Comparison of ENCODE assay signal across 8 cellular contexts in genomic region chrX:1657367-1658082, GRCh38. TPM values are rescaled to one million over a fixed set of nuclear protein-coding genes. Genes with fewer than 3 reads are reported as not detected.
DNase-seq lines count a peak whose midpoint lies in the region; ATAC-seq, FAIRE-seq and TF ChIP-seq lines count a peak whose summit lies in the region.

No MANE protein-coding gene starts in this region.

- H3K27ac ChIP-seq in endodermal cell (ENCODE audit: low read depth, low read length) = peak overlapping the region; percentile 94
- H3K27ac ChIP-seq in vagina = no peak overlapping the region

- POLR2A ChIA-PET in activated CD4-positive, alpha-beta T cell treated with anti-CD3 and anti-CD28 coated beads for 36 hours (lab: Charles Lee) = no interaction called here

- peaks cover 8% of the 10 kb centered on the region for H3K36me3 Mint-ChIP-seq in activated CD4-positive, alpha-beta T cell treated with anti-CD3 and anti-CD28 coated beads for 36 hours (ENCODE audit: low read depth)
- no peaks in the 10 kb centered on the region for H3K36me3 Mint-ChIP-seq in endodermal cell (ENCODE audit: low read depth)

- DNase-seq in H54 (ENCODE audit: insufficient read length, low spot score) (peak; percentile 20), NCI-H1436 (lab: John Stamatoyannopoulos, UW) (peak; percentile 86), endodermal cell (no peak), pulmonary artery endothelial cell (ENCODE audit: low read depth, low spot score) (peak; percentile 40), vagina (ENCODE audit: extremely low spot score in 2 of 2) (no peak), midbrain (lab: John Stamatoyannopoulos, UW) (no peak)
- peak; percentile 80 for DNase-seq in activated CD4-positive, alpha-beta T cell treated with anti-CD3 and anti-CD28 coated beads for 36 hours

- no peaks in the 10 kb centered on the region for H3K9me3 Mint-ChIP-seq in activated CD4-positive, alpha-beta T cell treated with anti-CD3 and anti-CD28 coated beads for 36 hours (ENCODE audit: low read depth)
- peaks cover 14% of the 10 kb centered on the region for H3K9me3 Mint-ChIP-seq in endodermal cell

- H3K9me3 ChIP-seq in endodermal cell (ENCODE audit: control insufficient read depth, low read length) (no peaks in the 10 kb centered on the region), vagina (no peaks in the 10 kb centered on the region)

- TF ChIP-seq CTCF in endodermal cell (conservative IDR thresholded peaks at IDR 0.05) (no peak), vagina (IDR thresholded peaks at IDR 0.05) (no peak)

- no peaks in the 10 kb centered on the region for H3K27me3 ChIP-seq in endodermal cell (ENCODE audit: control insufficient read depth, insufficient read depth, low read length, poor library complexity, severe bottlenecking)
- H3K27me3 ChIP-seq in vagina = no peaks in the 10 kb centered on the region

- peak overlapping the region; percentile 93 for H3K4me3 Mint-ChIP-seq in activated CD4-positive, alpha-beta T cell treated with anti-CD3 and anti-CD28 coated beads for 36 hours
- H3K4me3 Mint-ChIP-seq in endodermal cell = no peak overlapping the region

- TF ChIP-seq POLR2A in GM18505 (IDR thresholded peaks at IDR 0.05; ENCODE audit: borderline replicate concordance, extremely low read depth, insufficient read depth, insufficient read length) (peak; percentile 82), H54 (IDR thresholded peaks at IDR 0.05; ENCODE audit: low read depth, low read length) (no peak), vagina (IDR thresholded peaks at IDR 0.05) (no peak)

- H3K4me1 ChIP-seq in endodermal cell (ENCODE audit: control insufficient read depth, insufficient read depth, low read length) (no peaks in the 10 kb centered on the region), vagina (peaks cover 11% of the 10 kb centered on the region)

- intact Hi-C loops in activated CD4-positive, alpha-beta T cell treated with anti-CD3 and anti-CD28 coated beads for 36 hours (cut with DNase I, micrococcal nuclease) = loop anchor here (2.0 to 10.0 kb wide), 8 partner anchors 65 to 1157 kb away; partner anchors contain the start of genes CD99 (in 2 of the 2), AKAP17A (in 1 of the 2), DHRSX (in 1 of the 2) and ZBED1 (in 1 of the 2)
- intact Hi-C loops in vagina (cut with DNase I) = no loop called here

- H3K4me3 ChIP-seq in endodermal cell (ENCODE audit: low read length) (no peak overlapping the region), vagina (no peak overlapping the region)

- H3K27me3 Mint-ChIP-seq in activated CD4-positive, alpha-beta T cell treated with anti-CD3 and anti-CD28 coated beads for 36 hours = no peaks in the 10 kb centered on the region
- H3K27me3 Mint-ChIP-seq in endodermal cell (ENCODE audit: insufficient read depth) = no peaks in the 10 kb centered on the region

- peak; percentile 58 for ATAC-seq in GM18505 (IDR thresholded peaks at IDR 0.05; ENCODE audit: unreplicated experiment)
- peak; percentile 67 for ATAC-seq in activated CD4-positive, alpha-beta T cell treated with anti-CD3 and anti-CD28 coated beads for 36 hours

- FAIRE-seq in H54 (lab: Jason Lieb, UNC) = no peak

- H3K36me3 ChIP-seq in endodermal cell (ENCODE audit: control insufficient read depth, insufficient read depth, low read length) (no peaks in the 10 kb centered on the region), vagina (no peaks in the 10 kb centered on the region)

- CTCF ChIA-PET in activated CD4-positive, alpha-beta T cell treated with anti-CD3 and anti-CD28 coated beads for 36 hours (lab: Charles Lee) = no interaction called here

- peaks cover 23% of the 10 kb centered on the region for H3K4me1 Mint-ChIP-seq in activated CD4-positive, alpha-beta T cell treated with anti-CD3 and anti-CD28 coated beads for 36 hours
- peaks cover 13% of the 10 kb centered on the region for H3K4me1 Mint-ChIP-seq in endodermal cell

- 68 to 92% methylated on average over 4 to 13 of the region's 13 CpGs for WGBS in endodermal cell (ENCODE audit: insufficient coverage in 1 of 2, insufficient read length in 1 of 2), 2 experiments

- H3K27ac Mint-ChIP-seq in activated CD4-positive, alpha-beta T cell treated with anti-CD3 and anti-CD28 coated beads for 36 hours = peak overlapping the region; percentile 98
- H3K27ac Mint-ChIP-seq in endodermal cell = peak overlapping the region; percentile 41

- H3K9ac ChIP-seq in endodermal cell (ENCODE audit: extremely low read depth, low read length, poor library complexity, severe bottlenecking) = no peak overlapping the region

RNA-seq across cellular contexts. Expression of gene ASMT, which starts 42.7 kb away (rescaled TPM):
- under 1 TPM; 0.51 to 0.82 TPM for total RNA-seq in activated CD4-positive, alpha-beta T cell treated with anti-CD3 and anti-CD28 coated beads for 36 hours
- total RNA-seq in endodermal cell (not detected), pulmonary artery endothelial cell (not detected in 2 replicates), vagina (not detected)
- 0.68 TPM for polyA plus RNA-seq in endodermal cell (2013, experiment 1 of 2)
- 0.83 TPM for polyA plus RNA-seq in endodermal cell (2013, experiment 2 of 2)

Comparison
In these comparisons a context has a peak if more than half of its experiments do, and no peak if none do; other contexts are left out.
1. DNase-seq: peak in H54 (single experiment), NCI-H1436 (single experiment), activated CD4-positive, alpha-beta T cell treated with anti-CD3 and anti-CD28 coated beads for 36 hours (single experiment) and pulmonary artery endothelial cell (single experiment); none in endodermal cell (single experiment), vagina (0 of 2) and midbrain (single experiment).